15 cellular contexts compared by ENCODE assay signal in genomic region chr13:28558126-28558525, GRCh38.
DNase-seq lines count a peak whose midpoint lies in the region; ATAC-seq, FAIRE-seq and TF ChIP-seq lines count a peak whose summit lies in the region.
"Had no signal": no experiment of that assay in that cellular context is flagged by ENCODE, and none has a peak within 500 bp of the region (broad histone marks: within the 10 kb centered on the region; RNA-seq: fewer than 3 reads in every experiment).

No MANE protein-coding gene starts in this region.

- H3K9me3 Mint-ChIP-seq in type B pancreatic cell, result no peaks in the 10 kb centered on the region
- H3K9me3 Mint-ChIP-seq: activated CD4-positive, alpha-beta T cell treated with anti-CD3 and anti-CD28 coated beads, Interleukin-2, amount 10 ng/mL, durations not matched to agents 7 days and 5 days; stimulated activated naive CD8-positive, alpha-beta T cell treated with anti-CD3 and anti-CD28 coated beads, Interleukin-15, Interleukin-2, amounts not matched to agents 100 ng/mL and 50 ng/mL, for 24 hours had no signal

- H4K20me1 ChIP-seq in HepG2 (ENCODE audit: insufficient read depth, low read length) (no peaks in the 10 kb centered on the region), K562 (replicated peaks; ENCODE audit: control insufficient read depth, insufficient read depth, low read length) (no peaks in the 10 kb centered on the region)

- CTCF ChIA-PET in HepG2 (lab: Yijun Ruan, JAX; ENCODE audit: low intra/inter-chr PET ratio, low total read pairs) (no interaction called here), K562 (lab: Yijun Ruan, JAX; ENCODE audit: low intra/inter-chr PET ratio) (no interaction called here)

- H3K4me2 ChIP-seq in HepG2 (ENCODE audit: low read depth, low read length) (no peak overlapping the region), K562 (ENCODE audit: insufficient read depth, low read length) (no peak overlapping the region)

- H3K27ac Mint-ChIP-seq in type B pancreatic cell, result peak overlapping the region; percentile 13
- H3K27ac Mint-ChIP-seq: activated CD4-positive, alpha-beta T cell treated with anti-CD3 and anti-CD28 coated beads, Interleukin-2, amount 10 ng/mL, durations not matched to agents 7 days and 5 days; B cell; stimulated activated naive CD8-positive, alpha-beta T cell treated with anti-CD3 and anti-CD28 coated beads, Interleukin-15, Interleukin-2, amounts not matched to agents 100 ng/mL and 50 ng/mL, for 24 hours had no signal

- H3K9ac ChIP-seq in HepG2 (ENCODE audit: insufficient read depth, low read depth, low read length) (no peak overlapping the region), K562 (ENCODE audit: insufficient read depth in 1 of 2, low read depth in 2 of 2, low read length in 2 of 2) (no peak overlapping the region)

- WGBS in HepG2 (ENCODE audit: low lambda C conversion rate), result 0% methylated on average over 3 of the region's 3 CpGs
- 13% methylated on average over 3 of the region's 3 CpGs for whole genome bisulfite sequencing in right lobe of liver (ENCODE audit: insufficient coverage, low coverage, low lambda C conversion rate, missing lambda C conversion rate)
- WGBS in K562 (ENCODE audit: insufficient coverage, low coverage, missing lambda C conversion rate), result 16% methylated on average over 3 of the region's 3 CpGs

- ATAC-seq in HepG2 (no peak), right lobe of liver (no peak), K562 (no peak), left colon (no peak)

- no peaks in the 10 kb centered on the region for H3K9me1 ChIP-seq in K562 (ENCODE audit: control insufficient read depth, insufficient read depth, low read length)

- intact Hi-C loops in HepG2 (cut with micrococcal nuclease; ENCODE audit: unreplicated experiment), result no loop called here
- intact Hi-C loops in right lobe of liver (cut with DNase I), result no loop called here
- intact Hi-C loops in K562 (cut with micrococcal nuclease), result no loop called here
- intact Hi-C loops in left colon (cut with DNase I, micrococcal nuclease), result no loop called here

- no peaks in the 10 kb centered on the region for H3K4me1 ChIP-seq in HepG2 (ENCODE audit: insufficient read depth, low read length)
- H3K4me1 ChIP-seq in right lobe of liver, result no peaks in the 10 kb centered on the region
- peaks cover 0 to 6% of the 10 kb centered on the region in 2 experiments; a peak in 3 of 5 replicates for H3K4me1 ChIP-seq in K562 (replicated peaks in 1 of 2; ENCODE audit: control insufficient read depth in 2 of 2, insufficient read depth in 2 of 2, low read length in 2 of 2)

- H3K9me3 ChIP-seq in HepG2 (ENCODE audit: low read length), result no peaks in the 10 kb centered on the region
- H3K9me3 ChIP-seq in right lobe of liver, result no peaks in the 10 kb centered on the region
- H3K9me3 ChIP-seq in K562 (replicated peaks; ENCODE audit: control insufficient read depth, insufficient read depth, low read depth, low read length), result no peaks in the 10 kb centered on the region

- TF ChIP-seq EP300 in HepG2 (IDR thresholded peaks at IDR 0.05; ENCODE audit: low read depth in 2 of 2, low read length in 2 of 2) (no peak), HepG2 (CRISPR knock-in tag; IDR thresholded peaks at IDR 0.05; ENCODE audit: borderline replicate concordance) (no peak), K562 (IDR thresholded peaks at IDR 0.05; ENCODE audit: low read length) (no peak)

- H3K4me3 ChIP-seq in HepG2 (replicated peaks in 1 of 3; ENCODE audit: insufficient read depth in 1 of 3, low read depth in 2 of 3, low read length in 3 of 3) (no peak overlapping the region), right lobe of liver (no peak overlapping the region), K562 (no peak overlapping the region)

- H2AFZ ChIP-seq in HepG2 (ENCODE audit: low read length) (no peak overlapping the region), K562 (ENCODE audit: low read depth, low read length) (peak overlapping the region; percentile 77)

- H3K79me2 ChIP-seq in HepG2 (ENCODE audit: insufficient read depth, low read length), result no peaks in the 10 kb centered on the region
- H3K79me2 ChIP-seq in K562 (ENCODE audit: control insufficient read depth, insufficient read depth, low read length), result no peaks in the 10 kb centered on the region

- H3K27me3 Mint-ChIP-seq in type B pancreatic cell, result peaks cover 6% of the 10 kb centered on the region

- FAIRE-seq in HepG2 (lab: Jason Lieb, UNC), result no peak
- no peak for FAIRE-seq in K562 (lab: Jason Lieb, UNC)

- no peaks in the 10 kb centered on the region for H3K36me3 Mint-ChIP-seq in type B pancreatic cell

- H3K4me3 Mint-ChIP-seq in type B pancreatic cell, result no peak overlapping the region
- H3K4me3 Mint-ChIP-seq: activated CD4-positive, alpha-beta T cell treated with anti-CD3 and anti-CD28 coated beads, Interleukin-2, amount 10 ng/mL, durations not matched to agents 7 days and 5 days; B cell; stimulated activated naive CD8-positive, alpha-beta T cell treated with anti-CD3 and anti-CD28 coated beads, Interleukin-15, Interleukin-2, amounts not matched to agents 100 ng/mL and 50 ng/mL, for 24 hours had no signal

- no peaks in the 10 kb centered on the region for H3K36me3 ChIP-seq in HepG2 (replicated peaks in 1 of 2; ENCODE audit: control insufficient read depth in 1 of 2, insufficient read depth in 2 of 2, low read length in 2 of 2)
- H3K36me3 ChIP-seq in right lobe of liver, result no peaks in the 10 kb centered on the region
- no peaks in the 10 kb centered on the region for H3K36me3 ChIP-seq in K562 (ENCODE audit: control insufficient read depth, insufficient read depth, low read length)

- H3K4me1 Mint-ChIP-seq in type B pancreatic cell (ENCODE audit: unreplicated experiment), result no peaks in the 10 kb centered on the region
- H3K4me1 Mint-ChIP-seq: activated CD4-positive, alpha-beta T cell treated with anti-CD3 and anti-CD28 coated beads, Interleukin-2, amount 10 ng/mL, durations not matched to agents 7 days and 5 days; B cell had no signal

- DNase-seq in HepG2 (ENCODE audit: low spot score) (no peak), right lobe of liver (no peak), K562 (ENCODE audit: extremely low read depth in 1 of 4, low spot score in 3 of 4) (no peak), iris pigment epithelial cell (ENCODE audit: low read depth) (peak; percentile 93), type B pancreatic cell (ENCODE audit: extremely low spot score, unreplicated experiment) (no peak), left colon (no peak), COR-L47 (lab: John Stamatoyannopoulos, UW) (no peak), germinal center (ENCODE audit: low spot score) (no peak)
- DNase-seq: activated CD4-positive, alpha-beta T cell treated with anti-CD3 and anti-CD28 coated beads, Interleukin-2, amount 10 ng/mL, durations not matched to agents 7 days and 5 days; activated gamma-delta T cell; H7; NCI-H748 treated with DMSO at 0.1 percent for 48 hours; stimulated activated CD4-positive, alpha-beta T cell treated with anti-CD3 and anti-CD28 coated beads, Interleukin-2, amount 100 ng/mL, for 48 hours had no signal

- TF ChIP-seq POLR2A in HepG2 (IDR thresholded peaks at IDR 0.05; ENCODE audit: insufficient read depth in 1 of 2, low read depth in 2 of 2, low read length in 2 of 2) (no peak), right lobe of liver (IDR thresholded peaks at IDR 0.05) (no peak), K562 (conservative IDR thresholded peaks at IDR 0.05) (no peak)

- H3K27ac ChIP-seq in HepG2 (ENCODE audit: extremely low read length, insufficient read depth, low read length), result no peak overlapping the region
- H3K27ac ChIP-seq in right lobe of liver, result no peak overlapping the region
- no peak overlapping the region for H3K27ac ChIP-seq in K562 (ENCODE audit: extremely low read depth, low read depth, low read length)

- TF ChIP-seq RAD21 in HepG2 (CRISPR knock-in tag; IDR thresholded peaks at IDR 0.05) (no peak), K562 (CRISPR knock-in tag; conservative IDR thresholded peaks at IDR 0.05 in 1 of 2, IDR thresholded peaks at IDR 0.05 in 1 of 2) (no peak)

- TF ChIP-seq CTCF in HepG2 (CRISPR knock-in tag; IDR thresholded peaks at IDR 0.05), result no peak
- no peak for TF ChIP-seq CTCF in right lobe of liver (IDR thresholded peaks at IDR 0.05)
- no peak for TF ChIP-seq CTCF in K562 (IDR thresholded peaks at IDR 0.05 in 2 of 3, conservative IDR thresholded peaks at IDR 0.05 in 1 of 3; ENCODE audit: insufficient read depth in 2 of 3, low read depth in 1 of 3, low read length in 3 of 3)
- TF ChIP-seq CTCF in type B pancreatic cell (conservative IDR thresholded peaks at IDR 0.05), result no peak

- H3K27me3 ChIP-seq in HepG2 (ENCODE audit: control insufficient read depth in 1 of 2, insufficient read depth in 2 of 2, low read length in 2 of 2), result peaks cover 0 to 8% of the 10 kb centered on the region in 2 experiments; a peak in 3 of 5 replicates
- no peaks in the 10 kb centered on the region for H3K27me3 ChIP-seq in right lobe of liver
- H3K27me3 ChIP-seq in K562 (ENCODE audit: control insufficient read depth in 2 of 2, insufficient read depth in 2 of 2, low read length in 2 of 2), result peaks cover 0 to 5% of the 10 kb centered on the region in 2 experiments; a peak in 1 of 5 replicates

- in situ Hi-C loops in HepG2 (cut with HindIII; ENCODE audit: extremely low pct_ligation_motif_present, low pct_unique_long_range_greater_than_20kb), result no loop called here
- in situ Hi-C loops in K562 (cut with MboI), result no loop called here

- BruUV-seq in HepG2 (replicated peaks; lab: Mats Ljungman, UMichigan), result no TSS peak
- BruUV-seq in K562 (replicated peaks; lab: Mats Ljungman, UMichigan), result no TSS peak

- POLR2A ChIA-PET in HepG2 (lab: Yijun Ruan, JAX) (no interaction called here), K562 (lab: Yijun Ruan, JAX) (no interaction called here)

TF ChIP-seq in HepG2, 621 proteins besides CTCF, POLR2A, EP300 and RAD21:
- no peak for TF ChIP-seq ZSCAN25 (CRISPR knock-in tag; IDR thresholded peaks at IDR 0.05)
- TF ChIP-seq ATF7 (IDR thresholded peaks at IDR 0.05), result peak; percentile 44
- no peak for TF ChIP-seq ATF7 (CRISPR knock-in tag; IDR thresholded peaks at IDR 0.05)
- no peak for TF ChIP-seq DNMT1 (CRISPR knock-in tag; IDR thresholded peaks at IDR 0.05)
TF ChIP-seq in HepG2: peak in this region for 1.

TF ChIP-seq in K562, 482 proteins besides CTCF, POLR2A, EP300 and RAD21 (continues in another document):
- no peak for TF ChIP-seq DLX4 (CRISPR knock-in tag; IDR thresholded peaks at IDR 0.05)
- no peak for TF ChIP-seq ZEB2 (IDR thresholded peaks at IDR 0.05)
- TF ChIP-seq ATF3 (IDR thresholded peaks at IDR 0.05), result peak; percentile 72
- TF ChIP-seq ATF3 (CRISPR knock-in tag; conservative IDR thresholded peaks at IDR 0.05), result no peak
